Comparison of ENCODE assay signal across 8 cellular contexts in the genomic region with DNA sequence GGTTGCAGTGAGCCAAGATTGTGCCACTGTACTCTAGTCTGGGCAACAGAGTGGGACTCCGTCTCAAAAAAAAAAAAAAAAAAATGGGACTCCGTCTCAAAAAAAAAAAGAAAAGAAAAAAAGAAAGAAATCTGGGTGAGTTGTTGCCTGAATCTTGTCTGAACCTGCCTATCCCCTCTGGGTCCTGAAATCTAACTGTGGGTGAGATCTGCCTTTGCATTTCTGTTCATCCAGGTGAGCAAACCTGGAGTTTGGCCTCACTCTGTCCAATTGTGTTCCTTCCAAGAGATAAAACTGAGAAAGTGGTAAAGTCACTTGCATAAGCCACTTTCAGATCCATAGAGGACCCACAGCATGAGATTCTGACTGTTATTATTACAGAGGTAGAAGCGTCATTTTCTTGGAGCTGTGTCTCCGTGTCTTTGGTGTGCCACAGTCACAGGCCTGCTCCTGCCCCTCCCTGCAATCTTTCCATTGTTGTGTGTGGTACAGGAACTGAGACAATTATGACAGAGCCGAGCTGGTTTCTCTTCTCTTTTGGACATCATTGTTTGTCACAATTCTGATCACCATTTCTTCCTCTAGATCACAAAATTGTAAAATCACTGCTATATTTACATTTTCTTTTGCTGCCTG.
A peak's percentile ranks its signal among the peaks of the same experiment; 100 is the strongest.
DNase-seq lines count a peak whose midpoint lies in the region; ATAC-seq and TF ChIP-seq lines count a peak whose summit lies in the region.

No MANE protein-coding gene starts in this region.

- H3K18ac ChIP-seq in neuronal stem cell (ENCODE audit: low read length): no peak overlapping the region

- H3K9me3 ChIP-seq in heart right ventricle (no peaks in the 10 kb centered on the region), neuronal stem cell (replicated peaks in 1 of 2; ENCODE audit: control insufficient read depth in 2 of 2, insufficient read depth in 1 of 2, low read depth in 1 of 2, low read length in 2 of 2) (no peaks in the 10 kb centered on the region)

- H3K23ac ChIP-seq in neuronal stem cell (ENCODE audit: low read depth, low read length, poor library complexity): no peak overlapping the region

- DNase-seq in activated CD4-positive, alpha-beta T cell treated with anti-CD3 and anti-CD28 coated beads for 4 hours: peak; percentile 40 to 44
- peak in 1 of 2 donors; percentile 56 for DNase-seq in heart right ventricle
- peak; percentile 18 to 45 (median 23) for DNase-seq in stimulated activated CD4-positive, alpha-beta T cell treated with anti-CD3 and anti-CD28 coated beads, TNF-alpha, amount 100 ng/mL, for 24 hours (ENCODE audit: low read depth in 3 of 3)
- DNase-seq in neuronal stem cell (ENCODE audit: low spot score): no peak
- no peak for DNase-seq in A172 (ENCODE audit: low spot score)
- no peak for DNase-seq in NCI-H82 (lab: John Stamatoyannopoulos, UW)

- H2BK120ac ChIP-seq in neuronal stem cell (ENCODE audit: low read depth, low read length): no peak overlapping the region

- H3K4me2 ChIP-seq in neuronal stem cell (ENCODE audit: insufficient read depth, low read length, poor library complexity, severe bottlenecking): no peak overlapping the region

- H2AFZ ChIP-seq in neuronal stem cell (ENCODE audit: low read length): no peak overlapping the region

- no peak overlapping the region for H2BK5ac ChIP-seq in neuronal stem cell (ENCODE audit: low read length)

- no peak overlapping the region for H2BK12ac ChIP-seq in neuronal stem cell (ENCODE audit: low read length)

- no peak overlapping the region for H3K14ac ChIP-seq in neuronal stem cell (ENCODE audit: low read length)

- no peaks in the 10 kb centered on the region for H3K79me1 ChIP-seq in neuronal stem cell (ENCODE audit: low read depth, low read length)

- intact Hi-C loops in heart right ventricle (cut with DNase I): loop anchor here in 1 of 10 donors (10.0 kb wide), 3 partner anchors 555 to 1025 kb away; partner anchors contain the start of genes BCL6 and RTP4

- no peak overlapping the region for H4K8ac ChIP-seq in neuronal stem cell (ENCODE audit: low read depth, low read length)

- ATAC-seq in GM19043 (IDR thresholded peaks at IDR 0.05; ENCODE audit: low read depth, unreplicated experiment): peak; percentile 95
- ATAC-seq in HG02973 (IDR thresholded peaks at IDR 0.05; ENCODE audit: unreplicated experiment): peak; percentile 97
- peak; percentile 78 to 93 (median 89) for ATAC-seq in heart right ventricle

- no peak overlapping the region for H2BK15ac ChIP-seq in neuronal stem cell (ENCODE audit: low read length)

- TF ChIP-seq CTCF in heart right ventricle (IDR thresholded peaks at IDR 0.05): no peak

- H3K27me3 ChIP-seq in heart right ventricle (no peaks in the 10 kb centered on the region), neuronal stem cell (ENCODE audit: control insufficient read depth in 3 of 3, insufficient read depth in 3 of 3, low read depth in 1 of 3, low read length in 3 of 3) (no peaks in the 10 kb centered on the region)

- H3K27ac ChIP-seq in heart right ventricle: peak overlapping the region in 7 of 10 donors; percentile 36 to 67 (median 62)
- H3K27ac ChIP-seq in neuronal stem cell (replicated peaks; ENCODE audit: low read length): no peak overlapping the region

- 48 to 54% methylated on average over 5 of the region's 5 CpGs for WGBS in heart right ventricle, 2 donors
- WGBS in neuronal stem cell (ENCODE audit: extremely low coverage in 2 of 2, insufficient read length in 2 of 2, insufficient replicate concordance in 1 of 2), 2 donors: no CpG with 5 or more reads among the region's 5 CpGs

- H3K4me1 ChIP-seq in heart right ventricle (peaks cover 0 to 45% (median 37%) of the 10 kb centered on the region in 9 donors), neuronal stem cell (ENCODE audit: control insufficient read depth in 2 of 2, insufficient read depth in 1 of 2, low read depth in 1 of 2, low read length in 2 of 2) (peaks cover 0 to 8% of the 10 kb centered on the region in 2 donors)

- no peak overlapping the region for H4K91ac ChIP-seq in neuronal stem cell (ENCODE audit: low read depth, low read length, poor library complexity)

- H2AK5ac ChIP-seq in neuronal stem cell (ENCODE audit: low read depth, low read length): no peak overlapping the region

- no peak overlapping the region for H3K4ac ChIP-seq in neuronal stem cell (ENCODE audit: low read length)

- H3K36me3 ChIP-seq in heart right ventricle: no peaks in the 10 kb centered on the region
- H3K36me3 ChIP-seq in neuronal stem cell (replicated peaks in 1 of 2; ENCODE audit: control insufficient read depth in 2 of 2, insufficient read depth in 2 of 2, low read length in 2 of 2): no peaks in the 10 kb centered on the region

- H3K4me3 ChIP-seq in heart right ventricle (no peak overlapping the region), neuronal stem cell (ENCODE audit: low read length in 2 of 2) (no peak overlapping the region)

- H3K9ac ChIP-seq in neuronal stem cell (ENCODE audit: low read depth, low read length, poor library complexity): no peak overlapping the region

Comparison
In these comparisons a context has a peak if more than half of its experiments do, and no peak if none do; other contexts are left out.
1. DNase-seq: peak in activated CD4-positive, alpha-beta T cell treated with anti-CD3 and anti-CD28 coated beads for 4 hours (2 of 2) and stimulated activated CD4-positive, alpha-beta T cell treated with anti-CD3 and anti-CD28 coated beads, TNF-alpha, amount 100 ng/mL, for 24 hours (3 of 3); none in neuronal stem cell (single experiment), A172 (single experiment) and NCI-H82 (single experiment).
2. Peak in every context shown above with its lines, with median percentiles within 50 percentile points of each other: ATAC-seq.